12 cellular contexts compared by ENCODE assay signal in genomic region chr7:83934118-83934734, GRCh38.
DNase-seq lines count a peak whose midpoint lies in the region; TF ChIP-seq lines count a peak whose summit lies in the region.
"Had no signal": no experiment of that assay in that cellular context is flagged by ENCODE, and none has a peak within 500 bp of the region (broad histone marks: within the 10 kb centered on the region; RNA-seq: fewer than 3 reads in every experiment).

No MANE protein-coding gene starts in this region.

- H3K9ac ChIP-seq in KMS-11 (no peak overlapping the region), mammary epithelial cell (ENCODE audit: insufficient read depth, low read length) (no peak overlapping the region), mesenchymal stem cell (ENCODE audit: low read length) (no peak overlapping the region)

- H3K79me2 ChIP-seq in KMS-11 (ENCODE audit: insufficient read depth, low read depth), result no peaks in the 10 kb centered on the region
- no peaks in the 10 kb centered on the region for H3K79me2 ChIP-seq in mammary epithelial cell (ENCODE audit: insufficient read depth, low read length)

- no peaks in the 10 kb centered on the region for H4K20me1 ChIP-seq in KMS-11 (ENCODE audit: insufficient read depth)
- H4K20me1 ChIP-seq in mammary epithelial cell (ENCODE audit: insufficient read depth, low read length), result no peaks in the 10 kb centered on the region

- no peak overlapping the region for H2BK15ac ChIP-seq in mesenchymal stem cell (ENCODE audit: low read depth, poor library complexity, severe bottlenecking)

- H3K23ac ChIP-seq in mesenchymal stem cell (ENCODE audit: low read length in 2 of 2), result no peak overlapping the region

- in situ Hi-C loops in mammary epithelial cell (cut with MboI; ENCODE audit: low sequenced_read_pairs in 2 of 2), result loop anchor here in 1 of 2 donors (10.0 kb wide), 1 partner anchor 1091 kb away; no protein-coding TSS in a partner anchor

- H3K36me3 ChIP-seq in KMS-11 (ENCODE audit: insufficient read depth) (no peaks in the 10 kb centered on the region), mammary epithelial cell (ENCODE audit: insufficient read depth, low read length) (no peaks in the 10 kb centered on the region), mesenchymal stem cell (ENCODE audit: control insufficient read depth in 1 of 2, insufficient read depth in 2 of 2, low read depth in 1 of 2, low read length in 2 of 2) (no peaks in the 10 kb centered on the region)
- H3K36me3 ChIP-seq: esophagus squamous epithelium had no signal

- H3K4me2 ChIP-seq in KMS-11 (no peak overlapping the region), mammary epithelial cell (ENCODE audit: insufficient read depth, low read depth, low read length) (no peak overlapping the region), mesenchymal stem cell (ENCODE audit: low read length, poor library complexity, severe bottlenecking) (no peak overlapping the region)

- peak; percentile 11 for DNase-seq in DMS 273 treated with DMSO at 0.1 percent for 48 hours (lab: John Stamatoyannopoulos, UW)
- DNase-seq in mammary epithelial cell, result no peak
- DNase-seq in mesenchymal stem cell, result peak; percentile 9
- no peak for DNase-seq in NK-92 (lab: John Stamatoyannopoulos, UW; ENCODE audit: unreplicated experiment)
- no peak for DNase-seq in SHP77 (lab: John Stamatoyannopoulos, UW)
- no peak for DNase-seq in NCI-H1092 (lab: John Stamatoyannopoulos, UW)
- no peak for DNase-seq in middle frontal gyrus (ENCODE audit: extremely low spot score, low spot score)
- DNase-seq: activated naive CD8-positive, alpha-beta T cell treated with anti-CD3 and anti-CD28 coated beads, Interleukin-2, amount 50 U/mL, for 24 hours; esophagus squamous epithelium; NCI-H510A; T-helper 2 cell had no signal

- H3K4me1 ChIP-seq in KMS-11 (ENCODE audit: low read depth, poor library complexity, severe bottlenecking) (peaks cover 8% of the 10 kb centered on the region), mammary epithelial cell (ENCODE audit: insufficient read depth, low read length) (no peaks in the 10 kb centered on the region), mesenchymal stem cell (ENCODE audit: control insufficient read depth, insufficient read depth, low read depth, low read length) (no peaks in the 10 kb centered on the region)
- H3K4me1 ChIP-seq: esophagus squamous epithelium had no signal

- BruUV-seq in mammary epithelial cell (replicated peaks; lab: Mats Ljungman, UMichigan), result no TSS peak

- no peak overlapping the region for H3K4ac ChIP-seq in mesenchymal stem cell (ENCODE audit: low read depth in 1 of 2, low read length in 2 of 2)

- H3K27ac ChIP-seq in KMS-11 (no peak overlapping the region), mammary epithelial cell (ENCODE audit: insufficient read depth, low read depth, low read length) (no peak overlapping the region), mesenchymal stem cell (ENCODE audit: low read length, poor library complexity, severe bottlenecking) (no peak overlapping the region)
- H3K27ac ChIP-seq: esophagus squamous epithelium had no signal

- no peak overlapping the region for H3K14ac ChIP-seq in mesenchymal stem cell (ENCODE audit: low read length in 2 of 2)

- H3K27me3 ChIP-seq in KMS-11 (ENCODE audit: insufficient read depth, low read depth) (no peaks in the 10 kb centered on the region), mammary epithelial cell (ENCODE audit: insufficient read depth, low read length) (no peaks in the 10 kb centered on the region), mesenchymal stem cell (ENCODE audit: control insufficient read depth in 1 of 2, insufficient read depth in 1 of 2, low read length in 2 of 2) (no peaks in the 10 kb centered on the region)
- H3K27me3 ChIP-seq: esophagus squamous epithelium had no signal

- H2BK5ac ChIP-seq in mesenchymal stem cell (ENCODE audit: low read depth, low read length, poor library complexity, severe bottlenecking), result no peak overlapping the region

- CTCF ChIA-PET in mammary epithelial cell (lab: Charles Lee; ENCODE audit: low non-redundant PET), result interaction anchor here (0.6 to 0.7 kb wide), 3 partner anchors 36 to 1253 kb away, joined by 3 to 9 read pairs (median 6); partner anchors contain the start of gene SEMA3D

- H3K4me3 ChIP-seq in KMS-11 (IDR thresholded peaks at IDR 0.05; ENCODE audit: insufficient read depth, low read depth, low read length) (no peak overlapping the region), mammary epithelial cell (replicated peaks in 1 of 3; ENCODE audit: insufficient read depth in 1 of 3, low read depth in 2 of 3, low read length in 3 of 3) (no peak overlapping the region), mesenchymal stem cell (ENCODE audit: insufficient read depth in 1 of 2, low read depth in 1 of 2, low read length in 2 of 2) (no peak overlapping the region)
- H3K4me3 ChIP-seq: esophagus squamous epithelium had no signal

- H3K9me3 ChIP-seq in mammary epithelial cell (replicated peaks; ENCODE audit: insufficient read depth, low read length), result no peaks in the 10 kb centered on the region
- no peaks in the 10 kb centered on the region for H3K9me3 ChIP-seq in mesenchymal stem cell (ENCODE audit: control insufficient read depth, low read length)
- H3K9me3 ChIP-seq: esophagus squamous epithelium had no signal

- H3K18ac ChIP-seq in mesenchymal stem cell (ENCODE audit: low read depth in 1 of 2, low read length in 2 of 2), result no peak overlapping the region

- TF ChIP-seq CTCF in KMS-11 (conservative IDR thresholded peaks at IDR 0.05; ENCODE audit: low read depth, low read length), result peak; percentile 55
- TF ChIP-seq CTCF in mammary epithelial cell (conservative IDR thresholded peaks at IDR 0.05 in 1 of 2, IDR thresholded peaks at IDR 0.05 in 1 of 2; ENCODE audit: extremely low read depth in 1 of 2, insufficient read depth in 1 of 2, low read depth in 1 of 2, low read length in 2 of 2), result peak; percentile 22 to 25

- H2BK120ac ChIP-seq in mesenchymal stem cell (ENCODE audit: low read depth, low read length), result no peak overlapping the region

- H2AFZ ChIP-seq in KMS-11 (ENCODE audit: low read depth), result no peak overlapping the region
- H2AFZ ChIP-seq in mammary epithelial cell (ENCODE audit: low read depth, low read length), result no peak overlapping the region
- H2AFZ ChIP-seq in mesenchymal stem cell (ENCODE audit: low read depth, low read length), result no peak overlapping the region

- dilution Hi-C loops in mammary epithelial cell (cut with HindIII; ENCODE audit: low sequenced_read_pairs), result no loop called here

- 63% methylated on average over 1 of the region's 1 CpG for WGBS in mammary epithelial cell (ENCODE audit: low coverage, missing lambda C conversion rate)
- WGBS in mesenchymal stem cell, result no CpG with 5 or more reads among the region's 1 CpG

- H3K79me1 ChIP-seq in mesenchymal stem cell (replicated peaks; ENCODE audit: low read length, poor library complexity, severe bottlenecking), result no peaks in the 10 kb centered on the region

- no peak overlapping the region for H4K8ac ChIP-seq in mesenchymal stem cell (ENCODE audit: low read length)

- intact Hi-C loops in mammary epithelial cell (cut with micrococcal nuclease), result no loop called here

- no peak overlapping the region for H2BK12ac ChIP-seq in mesenchymal stem cell (ENCODE audit: low read length in 2 of 2)

- no peak overlapping the region for H4K91ac ChIP-seq in mesenchymal stem cell (ENCODE audit: low read length)

- no peak overlapping the region for H2AK5ac ChIP-seq in mesenchymal stem cell (ENCODE audit: low read length, severe bottlenecking)

Comparison
In these comparisons a context has a peak if more than half of its experiments do, and no peak if none do; other contexts are left out.
1. DNase-seq: peak in DMS 273 treated with DMSO at 0.1 percent for 48 hours (single experiment) and mesenchymal stem cell (single experiment); none in mammary epithelial cell (single experiment), NK-92 (single experiment), SHP77 (0 of 2), NCI-H1092 (single experiment) and middle frontal gyrus (single experiment).